In genomic region chr6:139313784-139314545, GRCh38 we compare ENCODE assay signal across 27 cellular contexts. TPM values are rescaled to one million over a fixed set of nuclear protein-coding genes. Genes with fewer than 3 reads are reported as not detected.
DNase-seq lines count a peak whose midpoint lies in the region; ATAC-seq, FAIRE-seq and TF ChIP-seq lines count a peak whose summit lies in the region.
"Had no signal": no experiment of that assay in that cellular context is flagged by ENCODE, and none has a peak within 500 bp of the region (broad histone marks: within the 10 kb centered on the region; RNA-seq: fewer than 3 reads in every experiment).

No MANE protein-coding gene starts in this region.

- H3K36me3 Mint-ChIP-seq in H9 (ENCODE audit: insufficient read depth in 1 of 3, low read depth in 3 of 3), result peaks cover 0 to 11% (median 3%) of the 10 kb centered on the region in 3 experiments; a peak in 4 of 7 replicates
- H3K36me3 Mint-ChIP-seq: natural killer cell treated with Interleukin-12 subunit alpha and Interleukin-12 subunit beta and Interleukin-15 and Interleukin-18, amount 100 ng/mL, for 72 hours had no signal

- H3K4ac ChIP-seq in H9 (ENCODE audit: low read depth, low read length), result no peak overlapping the region; the same call in 1 of the 2 replicates
- H3K4ac ChIP-seq in neuronal stem cell (ENCODE audit: low read length), result no peak overlapping the region

- TF ChIP-seq CTCF in H9 (conservative IDR thresholded peaks at IDR 0.05) (no peak), OCI-LY1 (IDR thresholded peaks at IDR 0.05; ENCODE audit: low read length) (no peak)

- H3K9ac ChIP-seq in H9 (ENCODE audit: extremely low read depth, insufficient read length, low read length), result no peak overlapping the region
- no peak overlapping the region for H3K9ac ChIP-seq in OCI-LY1 (ENCODE audit: low read length)
- no peak overlapping the region for H3K9ac ChIP-seq in neuronal stem cell (ENCODE audit: low read depth, low read length, poor library complexity)
- H3K9ac ChIP-seq: BLaER1 treated with 17β-estradiol and CSF1 and Interleukin-3, amounts not matched to agents 10 nM and 100 nM had no signal

- H3K4me2 ChIP-seq in H9 (ENCODE audit: insufficient read depth, insufficient read length, low read length), result no peak overlapping the region
- no peak overlapping the region for H3K4me2 ChIP-seq in OCI-LY1 (ENCODE audit: low read length)
- H3K4me2 ChIP-seq in neuronal stem cell (ENCODE audit: insufficient read depth, low read length, poor library complexity, severe bottlenecking), result no peak overlapping the region
- H3K4me2 ChIP-seq: BLaER1 treated with 17β-estradiol and CSF1 and Interleukin-3, amounts not matched to agents 10 nM and 100 nM had no signal

- H2AK5ac ChIP-seq in H9 (ENCODE audit: insufficient read length, low read length), result peak overlapping the region; percentile 83
- no peak overlapping the region for H2AK5ac ChIP-seq in neuronal stem cell (ENCODE audit: low read depth, low read length)

- peaks cover 4% of the 10 kb centered on the region in 2 experiments; a peak in 2 of 5 replicates for H3K9me3 Mint-ChIP-seq in H9
- H3K9me3 Mint-ChIP-seq: activated naive CD4-positive, alpha-beta T cell treated with anti-CD3 and anti-CD28 coated beads, Interleukin-2, amount 50 U/mL, for 24 hours; activated T-helper 17 cell treated with anti-CD3 and anti-CD28 coated beads, Interleukin-2, amount 50 U/mL, for 72 hours; central memory CD8-positive, alpha-beta T cell; natural killer cell treated with Interleukin-12 subunit alpha and Interleukin-12 subunit beta and Interleukin-15 and Interleukin-18, amount 100 ng/mL, for 72 hours had no signal

- no peaks in the 10 kb centered on the region for H3K9me2 ChIP-seq in OCI-LY1 (ENCODE audit: low read depth, low read length)

- H2BK120ac ChIP-seq in H9 (ENCODE audit: low read depth, low read length, poor library complexity, severe bottlenecking), result no peak overlapping the region
- no peak overlapping the region for H2BK120ac ChIP-seq in neuronal stem cell (ENCODE audit: low read depth, low read length)

- no peaks in the 10 kb centered on the region for H3F3A ChIP-seq in OCI-LY1 (ENCODE audit: insufficient read depth, low read length)

- H3K27ac ChIP-seq in H9 (ENCODE audit: insufficient read length, low read depth, low read length) (peak overlapping the region; percentile 98), OCI-LY1 (ENCODE audit: low read depth, low read length, poor library complexity, severe bottlenecking) (peak overlapping the region; percentile 49), iPS DF 6.9 (ENCODE audit: low read length) (no peak overlapping the region), neuronal stem cell (replicated peaks; ENCODE audit: low read length) (peak overlapping the region; percentile 59)
- H3K27ac ChIP-seq: BLaER1 treated with 17β-estradiol and CSF1 and Interleukin-3, amounts not matched to agents 10 nM and 100 nM; right lobe of liver; stomach; tibial nerve had no signal

- no peak for FAIRE-seq in HTR-8/SVneo (lab: Jason Lieb, UNC)
- FAIRE-seq: astrocyte, islet of Langerhans had no signal

- peak overlapping the region; percentile 60 for H3K56ac ChIP-seq in H9 (ENCODE audit: insufficient read length, low read depth, low read length)

- H3K4me3 ChIP-seq in OCI-LY1 (ENCODE audit: low read depth, low read length, poor library complexity, severe bottlenecking), result no peak overlapping the region
- H3K4me3 ChIP-seq in iPS DF 6.9 (ENCODE audit: low read length), result no peak overlapping the region
- H3K4me3 ChIP-seq in neuronal stem cell (ENCODE audit: low read length in 2 of 2), result no peak overlapping the region
- H3K4me3 ChIP-seq: BLaER1 treated with 17β-estradiol and CSF1 and Interleukin-3, amounts not matched to agents 10 nM and 100 nM; right lobe of liver; stomach; tibial nerve had no signal

- H4K5ac ChIP-seq in H9 (ENCODE audit: insufficient read length, low read depth, low read length), result peak overlapping the region; percentile 96

- WGBS in H9 (ENCODE audit: extremely low coverage, insufficient read length, low lambda C conversion rate), result no CpG with 5 or more reads among the region's 6 CpGs
- no CpG with 5 or more reads among the region's 6 CpGs for WGBS in iPS DF 6.9 (ENCODE audit: insufficient coverage, insufficient read length)
- no CpG with 5 or more reads among the region's 6 CpGs for WGBS in neuronal stem cell (ENCODE audit: extremely low coverage in 2 of 2, insufficient read length in 2 of 2, insufficient replicate concordance in 1 of 2), 2 donors

- H3K4me3 Mint-ChIP-seq in H9, result peak overlapping the region; percentile 15 to 24; a peak in 2 of 5 replicates
- H3K4me3 Mint-ChIP-seq: activated naive CD4-positive, alpha-beta T cell treated with anti-CD3 and anti-CD28 coated beads, Interleukin-2, amount 50 U/mL, for 24 hours; activated T-helper 17 cell treated with anti-CD3 and anti-CD28 coated beads, Interleukin-2, amount 50 U/mL, for 72 hours; central memory CD8-positive, alpha-beta T cell; natural killer cell treated with Interleukin-12 subunit alpha and Interleukin-12 subunit beta and Interleukin-15 and Interleukin-18, amount 100 ng/mL, for 72 hours had no signal

- H2BK5ac ChIP-seq in H9 (ENCODE audit: insufficient read length, low read length) (peak overlapping the region; percentile 80), neuronal stem cell (ENCODE audit: low read length) (no peak overlapping the region)

- H3K18ac ChIP-seq in H9 (ENCODE audit: insufficient read length, low read depth, low read length) (peak overlapping the region; percentile 85), neuronal stem cell (ENCODE audit: low read length) (no peak overlapping the region)

- no peaks in the 10 kb centered on the region for H4K20me1 ChIP-seq in H9 (ENCODE audit: control insufficient read depth, insufficient read depth, insufficient read length)
- H4K20me1 ChIP-seq in OCI-LY1 (ENCODE audit: insufficient read depth, low read length), result no peaks in the 10 kb centered on the region
- H4K20me1 ChIP-seq: BLaER1 treated with 17β-estradiol and CSF1 and Interleukin-3, amounts not matched to agents 10 nM and 100 nM had no signal

- H4K91ac ChIP-seq in H9 (ENCODE audit: insufficient read length, low read depth, low read length), result no peak overlapping the region
- no peak overlapping the region for H4K91ac ChIP-seq in neuronal stem cell (ENCODE audit: low read depth, low read length, poor library complexity)

- H3K36me3 ChIP-seq in OCI-LY1 (ENCODE audit: insufficient read depth, low read length) (no peaks in the 10 kb centered on the region), iPS DF 6.9 (ENCODE audit: control insufficient read depth, insufficient read depth, low read length) (no peaks in the 10 kb centered on the region), neuronal stem cell (replicated peaks in 1 of 2; ENCODE audit: control insufficient read depth in 2 of 2, insufficient read depth in 2 of 2, low read length in 2 of 2) (no peaks in the 10 kb centered on the region)
- H3K36me3 ChIP-seq: BLaER1 treated with 17β-estradiol and CSF1 and Interleukin-3, amounts not matched to agents 10 nM and 100 nM; right lobe of liver; stomach; tibial nerve had no signal

- no peak overlapping the region; the same call in 1 of the 2 replicates for H3K14ac ChIP-seq in H9 (ENCODE audit: insufficient read depth, low read length)
- no peak overlapping the region for H3K14ac ChIP-seq in neuronal stem cell (ENCODE audit: low read length)

- peak overlapping the region; percentile 98 to 100 (median 99) for H3K27ac Mint-ChIP-seq in H9
- H3K27ac Mint-ChIP-seq: activated naive CD4-positive, alpha-beta T cell treated with anti-CD3 and anti-CD28 coated beads, Interleukin-2, amount 50 U/mL, for 24 hours; activated T-helper 17 cell treated with anti-CD3 and anti-CD28 coated beads, Interleukin-2, amount 50 U/mL, for 72 hours had no signal

- H3K23me2 ChIP-seq in H9 (ENCODE audit: insufficient read length, low read depth, low read length, poor library complexity, severe bottlenecking), result peaks cover 3% of the 10 kb centered on the region

- H3K27me3 ChIP-seq in H9 (ENCODE audit: insufficient read depth, low read length) (no peaks in the 10 kb centered on the region), OCI-LY1 (ENCODE audit: insufficient read depth, low read length) (no peaks in the 10 kb centered on the region), iPS DF 6.9 (ENCODE audit: control insufficient read depth, insufficient read depth, low read length) (no peaks in the 10 kb centered on the region), neuronal stem cell (ENCODE audit: control insufficient read depth in 3 of 3, insufficient read depth in 3 of 3, low read depth in 1 of 3, low read length in 3 of 3) (no peaks in the 10 kb centered on the region)
- H3K27me3 ChIP-seq: BLaER1 treated with 17β-estradiol and CSF1 and Interleukin-3, amounts not matched to agents 10 nM and 100 nM; right lobe of liver; stomach; tibial nerve had no signal

- H2AFZ ChIP-seq in H9 (ENCODE audit: low read length) (no peak overlapping the region), OCI-LY1 (ENCODE audit: low read length) (peak overlapping the region; percentile 34; the same call in 1 of the 2 replicates), neuronal stem cell (ENCODE audit: low read length) (peak overlapping the region; percentile 78)

- no peak overlapping the region for H2BK20ac ChIP-seq in H9 (ENCODE audit: low read depth, low read length, poor library complexity, severe bottlenecking)

- H2BK12ac ChIP-seq in H9 (ENCODE audit: insufficient read length, low read depth, low read length), result peak overlapping the region; percentile 89
- H2BK12ac ChIP-seq in neuronal stem cell (ENCODE audit: low read length), result no peak overlapping the region

- H3K79me2 ChIP-seq in H9 (ENCODE audit: insufficient read depth, low read length), result no peaks in the 10 kb centered on the region
- no peaks in the 10 kb centered on the region for H3K79me2 ChIP-seq in OCI-LY1 (ENCODE audit: insufficient read depth, low read length)

- H2BK15ac ChIP-seq in H9 (ENCODE audit: low read depth, low read length) (peak overlapping the region; percentile 53; the same call in 1 of the 2 replicates), neuronal stem cell (ENCODE audit: low read length) (no peak overlapping the region)

- H3K23ac ChIP-seq in H9 (ENCODE audit: insufficient read length, low read depth, low read length), result peak overlapping the region; percentile 14
- H3K23ac ChIP-seq in neuronal stem cell (ENCODE audit: low read depth, low read length, poor library complexity), result no peak overlapping the region

- H3K9me3 ChIP-seq in H9 (ENCODE audit: control insufficient read depth, low read depth, low read length) (no peaks in the 10 kb centered on the region), OCI-LY1 (ENCODE audit: low read length) (no peaks in the 10 kb centered on the region), iPS DF 6.9 (ENCODE audit: control insufficient read depth, insufficient read depth, low read length) (no peaks in the 10 kb centered on the region), neuronal stem cell (replicated peaks in 1 of 2; ENCODE audit: control insufficient read depth in 2 of 2, insufficient read depth in 1 of 2, low read depth in 1 of 2, low read length in 2 of 2) (no peaks in the 10 kb centered on the region)
- H3K9me3 ChIP-seq: right lobe of liver, stomach had no signal

- H3K4me1 Mint-ChIP-seq in H9, result peaks cover 62 to 64% of the 10 kb centered on the region in 2 experiments
- H3K4me1 Mint-ChIP-seq: activated T-helper 17 cell treated with anti-CD3 and anti-CD28 coated beads, Interleukin-2, amount 50 U/mL, for 72 hours had no signal

- H4K8ac ChIP-seq in H9 (replicated peaks; ENCODE audit: insufficient read length, low read depth, low read length) (no peak overlapping the region), neuronal stem cell (ENCODE audit: low read depth, low read length) (no peak overlapping the region)

- peaks cover 8% of the 10 kb centered on the region; the same call in 1 of the 2 replicates for H3K4me1 ChIP-seq in H9 (ENCODE audit: insufficient read depth, low read length)
- peaks cover 31% of the 10 kb centered on the region for H3K4me1 ChIP-seq in OCI-LY1 (ENCODE audit: insufficient read depth, low read length, severe bottlenecking)
- H3K4me1 ChIP-seq in iPS DF 6.9 (ENCODE audit: control insufficient read depth, insufficient read depth, low read length), result peaks cover 6% of the 10 kb centered on the region; the same call in 1 of the 2 replicates
- peaks cover 5 to 9% of the 10 kb centered on the region in 2 donors for H3K4me1 ChIP-seq in neuronal stem cell (ENCODE audit: control insufficient read depth in 2 of 2, insufficient read depth in 1 of 2, low read depth in 1 of 2, low read length in 2 of 2)

- no peaks in the 10 kb centered on the region for H3K79me1 ChIP-seq in H9 (ENCODE audit: insufficient read depth, low read depth, low read length, poor library complexity, severe bottlenecking)
- no peaks in the 10 kb centered on the region for H3K79me1 ChIP-seq in neuronal stem cell (ENCODE audit: low read depth, low read length)

- ATAC-seq in GM18858 (IDR thresholded peaks at IDR 0.05; ENCODE audit: unreplicated experiment), result no peak
- ATAC-seq: activated T-helper 17 cell treated with anti-CD3 and anti-CD28 coated beads, Interleukin-2, amount 50 U/mL, for 72 hours; left ventricle myocardium superior; natural killer cell treated with Interleukin-12 subunit alpha and Interleukin-12 subunit beta and Interleukin-15 and Interleukin-18, amount 100 ng/mL, for 72 hours; right lobe of liver had no signal

- DNase-seq in H9 (peak; percentile 74), iPS DF 6.9 (ENCODE audit: low read depth, low spot score) (peak; percentile 68), neuronal stem cell (ENCODE audit: low spot score) (no peak), NCI-H1694 (lab: John Stamatoyannopoulos, UW) (no peak), inferior parietal cortex (ENCODE audit: extremely low spot score) (no peak), HTR-8/SVneo (ENCODE audit: insufficient read length, low spot score) (no peak)
- DNase-seq: activated CD4-positive, alpha-beta T cell treated with anti-CD3 and anti-CD28 coated beads, Interleukin-2, amount 50 U/mL, for 48 hours; activated CD4-positive, CD25-positive, alpha-beta regulatory T cell; activated CD8-positive, alpha-beta memory T cell treated with anti-CD3 and anti-CD28 coated beads, Interleukin-2, amount 50 U/mL, for 4 hours; left ventricle myocardium superior; NCI-H1092 treated with DMSO at 0.1 percent for 48 hours; NCI-H2029 treated with DMSO at 0.1 percent for 48 hours; NCI-H345; NCI-H774; OCI-M1; right lobe of liver; stomach had no signal

- no peaks in the 10 kb centered on the region for H3K27me3 Mint-ChIP-seq in H9 (ENCODE audit: low read depth)
- H3K27me3 Mint-ChIP-seq: activated naive CD4-positive, alpha-beta T cell treated with anti-CD3 and anti-CD28 coated beads, Interleukin-2, amount 50 U/mL, for 24 hours; activated T-helper 17 cell treated with anti-CD3 and anti-CD28 coated beads, Interleukin-2, amount 50 U/mL, for 72 hours; central memory CD8-positive, alpha-beta T cell; natural killer cell treated with Interleukin-12 subunit alpha and Interleukin-12 subunit beta and Interleukin-15 and Interleukin-18, amount 100 ng/mL, for 72 hours had no signal

- H3T11ph ChIP-seq in H9 (ENCODE audit: low read length), result peak overlapping the region; percentile 87

RNA-seq across cellular contexts. Expression of gene TXLNB, which starts 22.2 kb away (rescaled TPM):
- total RNA-seq in H9 (2021), result 0.04 TPM in 1 of 2 replicates, not detected in the other
- polyA plus RNA-seq in neuronal stem cell (2013, experiment 1 of 2), result 0.26 TPM
- 0.30 TPM for polyA plus RNA-seq in neuronal stem cell (2013, experiment 2 of 2)

Comparison
In these comparisons a context has a peak if more than half of its experiments do, and no peak if none do; other contexts are left out.
1. DNase-seq: peak in H9 (single experiment) and iPS DF 6.9 (single experiment); none in neuronal stem cell (single experiment), NCI-H1694 (single experiment), inferior parietal cortex (single experiment) and HTR-8/SVneo (single experiment).